ENCODE assay signal across 18 cellular contexts in genomic region chr2:118442949-118443348, GRCh38.
A peak's percentile ranks its signal among the peaks of the same experiment; 100 is the strongest.
DNase-seq lines count a peak whose midpoint lies in the region; ATAC-seq and TF ChIP-seq lines count a peak whose summit lies in the region.
"Had no signal": no experiment of that assay in that cellular context is flagged by ENCODE, and none has a peak within 500 bp of the region (broad histone marks: within the 10 kb centered on the region; RNA-seq: fewer than 3 reads in every experiment).

No MANE protein-coding gene starts in this region.

- CTCF ChIA-PET in Calu3 (lab: Charles Lee): interaction anchor here (1.0 kb wide), 1 partner anchor 413 kb away, joined by 3 read pairs; no protein-coding TSS in a partner anchor

- no peak for ATAC-seq in HG03045 (IDR thresholded peaks at IDR 0.05; ENCODE audit: unreplicated experiment)
- ATAC-seq: A549 had no signal

- no peaks in the 10 kb centered on the region; the same call in 1 of the 2 replicates for H3K9me2 ChIP-seq in GM23248 (ENCODE audit: insufficient read depth)

- H3K4me1 ChIP-seq in GM23248 (ENCODE audit: insufficient read depth): peaks cover 14% of the 10 kb centered on the region
- H3K4me1 ChIP-seq: A549 had no signal

- H3K27me3 Mint-ChIP-seq in Calu3 (ENCODE audit: unreplicated experiment) (no peaks in the 10 kb centered on the region), neural crest cell (ENCODE audit: low read depth) (peaks cover 23% of the 10 kb centered on the region)
- H3K27me3 Mint-ChIP-seq: CD4-positive, CD25-positive, alpha-beta regulatory T cell had no signal

- no peak overlapping the region for H3K4me2 ChIP-seq in GM23248 (ENCODE audit: unreplicated experiment)

- no peaks in the 10 kb centered on the region for H3K27me3 ChIP-seq in GM23248 (replicated peaks; ENCODE audit: insufficient read depth)
- H3K27me3 ChIP-seq: MG63 had no signal

- H3K9me3 Mint-ChIP-seq in Calu3 (ENCODE audit: low read depth, unreplicated experiment): peaks cover 5% of the 10 kb centered on the region
- no peaks in the 10 kb centered on the region for H3K9me3 Mint-ChIP-seq in neural crest cell

- 100% methylated on average over 3 of the region's 3 CpGs for WGBS in GM23248 (ENCODE audit: low coverage in 1 of 2, low lambda C conversion rate in 2 of 2, missing lambda C conversion rate in 2 of 2), 2 experiments

- no peak overlapping the region for H3K27ac ChIP-seq in GM23248
- H3K27ac ChIP-seq: A549 had no signal

- DNase-seq in Calu3 (no peak), NCI-H510A treated with DMSO at 0.1 percent for 48 hours (lab: John Stamatoyannopoulos, UW) (peak; percentile 13), SHP77 treated with DMSO at 0.1 percent for 48 hours (lab: John Stamatoyannopoulos, UW) (peak; percentile 5), neural crest cell (ENCODE audit: low read depth, low spot score) (no peak), GM23248 (no peak)
- DNase-seq in activated naive CD4-positive, alpha-beta T cell (lab: John Stamatoyannopoulos, UW): no peak
- DNase-seq: AML-193; CD4-positive, CD25-positive, alpha-beta regulatory T cell; HFFc6; KG1; MG63; NCI-H1092 treated with DMSO at 0.1 percent for 48 hours; NCI-H1694; NCI-H2107; NCI-H345; NK-92 treated with Interleukin-12 subunit alpha and Interleukin-12 subunit beta, amount 100 ng/mL, for 24 hours had no signal

- no peak for TF ChIP-seq CTCF in Calu3 (IDR thresholded peaks at IDR 0.05; ENCODE audit: unreplicated experiment)
- no peak for TF ChIP-seq CTCF in neural crest cell (conservative IDR thresholded peaks at IDR 0.05)

- no peaks in the 10 kb centered on the region for H3K9me3 ChIP-seq in GM23248 (ENCODE audit: low read depth)
- H3K9me3 ChIP-seq: A549 had no signal

- in situ Hi-C loops in GM23248 (cut with MboI): no loop called here

- no peaks in the 10 kb centered on the region for H3K36me3 Mint-ChIP-seq in Calu3 (ENCODE audit: insufficient read depth, unreplicated experiment)
- H3K36me3 Mint-ChIP-seq in neural crest cell (ENCODE audit: low read depth): no peaks in the 10 kb centered on the region
- H3K36me3 Mint-ChIP-seq: CD4-positive, CD25-positive, alpha-beta regulatory T cell had no signal

- H3K4me1 Mint-ChIP-seq in Calu3 (ENCODE audit: low read depth, unreplicated experiment): peaks cover 22% of the 10 kb centered on the region
- H3K4me1 Mint-ChIP-seq in neural crest cell: no peaks in the 10 kb centered on the region
- H3K4me1 Mint-ChIP-seq: CD4-positive, CD25-positive, alpha-beta regulatory T cell had no signal

- H3K4me3 ChIP-seq in GM23248: no peak overlapping the region
- H3K4me3 ChIP-seq: A549, MG63 had no signal

- H3K27ac Mint-ChIP-seq in Calu3 (ENCODE audit: unreplicated experiment): peak overlapping the region; percentile 31
- H3K27ac Mint-ChIP-seq in neural crest cell (ENCODE audit: unreplicated experiment): peak overlapping the region; percentile 40
- H3K27ac Mint-ChIP-seq: CD4-positive, CD25-positive, alpha-beta regulatory T cell; HFFc6 had no signal

- intact Hi-C loops in Calu3 (cut with micrococcal nuclease; ENCODE audit: unreplicated experiment): no loop called here

- no TSS peak for BruUV-seq in Calu3 (replicated peaks; lab: Mats Ljungman, UMichigan)

- H4K20me1 ChIP-seq in GM23248 (ENCODE audit: insufficient read depth): no peaks in the 10 kb centered on the region

- H3F3A ChIP-seq in GM23248 (ENCODE audit: insufficient read depth): peaks cover 7% of the 10 kb centered on the region; the same call in 1 of the 2 replicates

- no peak overlapping the region for H3K9ac ChIP-seq in GM23248

- no peaks in the 10 kb centered on the region for H3K79me2 ChIP-seq in GM23248 (ENCODE audit: insufficient read depth)

- H2AFZ ChIP-seq in GM23248: no peak overlapping the region

- H3K36me3 ChIP-seq in GM23248 (ENCODE audit: low read depth): no peaks in the 10 kb centered on the region
- H3K36me3 ChIP-seq: MG63 had no signal

- no peak overlapping the region for H3K4me3 Mint-ChIP-seq in Calu3 (ENCODE audit: low read depth, unreplicated experiment)
- no peak overlapping the region for H3K4me3 Mint-ChIP-seq in neural crest cell
- H3K4me3 Mint-ChIP-seq: CD4-positive, CD25-positive, alpha-beta regulatory T cell; HFFc6 had no signal

Comparison
In these comparisons a context has a peak if more than half of its experiments do, and no peak if none do; other contexts are left out.
1. DNase-seq: peak in NCI-H510A treated with DMSO at 0.1 percent for 48 hours (single experiment) and SHP77 treated with DMSO at 0.1 percent for 48 hours (single experiment); none in Calu3 (single experiment), neural crest cell (single experiment), activated naive CD4-positive, alpha-beta T cell (0 of 4) and GM23248 (single experiment).